Comparison of ENCODE assay signal across 18 cellular contexts in genomic region chr1:200731654-200732332, GRCh38. TPM values are rescaled to one million over a fixed set of nuclear protein-coding genes. Genes with fewer than 3 reads are reported as not detected.
DNase-seq lines count a peak whose midpoint lies in the region; ATAC-seq and FAIRE-seq lines count a peak whose summit lies in the region.
"Had no signal": no experiment of that assay in that cellular context is flagged by ENCODE, and none has a peak within 500 bp of the region (broad histone marks: within the 10 kb centered on the region; RNA-seq: fewer than 3 reads in every experiment).

No MANE protein-coding gene starts in this region.

- H3K79me2 ChIP-seq in Karpas-422 (ENCODE audit: low read length) = no peaks in the 10 kb centered on the region

- WGBS in neuronal stem cell (ENCODE audit: extremely low coverage in 2 of 2, insufficient read length in 2 of 2, insufficient replicate concordance in 1 of 2), 2 donors = 100% methylated on average over 2 of the region's 5 CpGs; no CpG with 5 or more reads in 1 of the 2 donors

- H2AK5ac ChIP-seq in neuronal stem cell (ENCODE audit: low read depth, low read length) = no peak overlapping the region

- no peak overlapping the region for H3K14ac ChIP-seq in neuronal stem cell (ENCODE audit: low read length)

- peak; percentile 19 for FAIRE-seq in TTC549 (lab: Jason Lieb, UNC)

- no peak overlapping the region for H3K27ac ChIP-seq in Karpas-422 (ENCODE audit: low read length)
- no peak overlapping the region for H3K27ac ChIP-seq in neuronal stem cell (replicated peaks; ENCODE audit: low read length)
- H3K27ac ChIP-seq: 22Rv1; BLaER1 treated with 17β-estradiol and CSF1 and Interleukin-3, amounts not matched to agents 10 nM and 100 nM had no signal

- H3K4me1 ChIP-seq in Karpas-422 (ENCODE audit: low read length) = peaks cover 4% of the 10 kb centered on the region; the same call in 1 of the 2 replicates
- H3K4me1 ChIP-seq in neuronal stem cell (ENCODE audit: control insufficient read depth in 2 of 2, insufficient read depth in 1 of 2, low read depth in 1 of 2, low read length in 2 of 2) = peaks cover 0 to 2% of the 10 kb centered on the region in 2 donors

- no peaks in the 10 kb centered on the region for H4K20me1 ChIP-seq in Karpas-422 (ENCODE audit: insufficient read depth, low read depth, low read length)
- H4K20me1 ChIP-seq: BLaER1 treated with 17β-estradiol and CSF1 and Interleukin-3, amounts not matched to agents 10 nM and 100 nM had no signal

- H3K4me2 ChIP-seq in Karpas-422 (ENCODE audit: low read depth, low read length, poor library complexity, severe bottlenecking) (no peak overlapping the region), neuronal stem cell (ENCODE audit: insufficient read depth, low read length, poor library complexity, severe bottlenecking) (no peak overlapping the region)
- H3K4me2 ChIP-seq: BLaER1 treated with 17β-estradiol and CSF1 and Interleukin-3, amounts not matched to agents 10 nM and 100 nM; SK-N-SH had no signal

- ATAC-seq in GM18907 (IDR thresholded peaks at IDR 0.05; ENCODE audit: unreplicated experiment) = no peak
- ATAC-seq in GM21367 (IDR thresholded peaks at IDR 0.05; ENCODE audit: unreplicated experiment) = no peak
- ATAC-seq: Panc1 had no signal

- H2AFZ ChIP-seq in Karpas-422 (ENCODE audit: low read length) = no peak overlapping the region
- peak overlapping the region; percentile 1 for H2AFZ ChIP-seq in neuronal stem cell (ENCODE audit: low read length)

- no peaks in the 10 kb centered on the region for H3K9me2 ChIP-seq in Karpas-422 (replicated peaks; ENCODE audit: insufficient read depth, low read length)
- H3K9me2 ChIP-seq: SK-N-SH had no signal

- H2BK120ac ChIP-seq in neuronal stem cell (ENCODE audit: low read depth, low read length) = no peak overlapping the region

- no peaks in the 10 kb centered on the region for H3K79me1 ChIP-seq in neuronal stem cell (ENCODE audit: low read depth, low read length)

- H3K27me3 ChIP-seq in Karpas-422 (ENCODE audit: low read length) = no peaks in the 10 kb centered on the region
- no peaks in the 10 kb centered on the region for H3K27me3 ChIP-seq in neuronal stem cell (ENCODE audit: control insufficient read depth in 3 of 3, insufficient read depth in 3 of 3, low read depth in 1 of 3, low read length in 3 of 3)
- H3K27me3 ChIP-seq: BLaER1 treated with 17β-estradiol and CSF1 and Interleukin-3, amounts not matched to agents 10 nM and 100 nM had no signal

- no peak overlapping the region for H3K4ac ChIP-seq in neuronal stem cell (ENCODE audit: low read length)

- no peak overlapping the region for H3K4me3 ChIP-seq in Karpas-422 (ENCODE audit: low read length)
- H3K4me3 ChIP-seq in neuronal stem cell (ENCODE audit: low read length in 2 of 2) = no peak overlapping the region
- H3K4me3 ChIP-seq: BLaER1 treated with 17β-estradiol and CSF1 and Interleukin-3, amounts not matched to agents 10 nM and 100 nM had no signal

- H2BK12ac ChIP-seq in neuronal stem cell (ENCODE audit: low read length) = no peak overlapping the region

- no peak overlapping the region for H2BK5ac ChIP-seq in neuronal stem cell (ENCODE audit: low read length)

- H4K8ac ChIP-seq in neuronal stem cell (ENCODE audit: low read depth, low read length) = no peak overlapping the region

- no peak overlapping the region for H3K18ac ChIP-seq in neuronal stem cell (ENCODE audit: low read length)

- H3K9me3 ChIP-seq in Karpas-422 (ENCODE audit: low read length) (no peaks in the 10 kb centered on the region), neuronal stem cell (replicated peaks in 1 of 2; ENCODE audit: control insufficient read depth in 2 of 2, insufficient read depth in 1 of 2, low read depth in 1 of 2, low read length in 2 of 2) (no peaks in the 10 kb centered on the region)
- H3K9me3 ChIP-seq: BLaER1 treated with 17β-estradiol and CSF1 and Interleukin-3, amounts not matched to agents 10 nM and 100 nM; SK-N-SH had no signal

- H4K91ac ChIP-seq in neuronal stem cell (ENCODE audit: low read depth, low read length, poor library complexity) = no peak overlapping the region

- no peak overlapping the region for H3K9ac ChIP-seq in Karpas-422 (ENCODE audit: low read length)
- no peak overlapping the region for H3K9ac ChIP-seq in neuronal stem cell (ENCODE audit: low read depth, low read length, poor library complexity)
- H3K9ac ChIP-seq: BLaER1 treated with 17β-estradiol and CSF1 and Interleukin-3, amounts not matched to agents 10 nM and 100 nM; SK-N-SH had no signal

- H3K36me3 ChIP-seq in Karpas-422 (ENCODE audit: insufficient read depth, low read length) (no peaks in the 10 kb centered on the region), neuronal stem cell (replicated peaks in 1 of 2; ENCODE audit: control insufficient read depth in 2 of 2, insufficient read depth in 2 of 2, low read length in 2 of 2) (no peaks in the 10 kb centered on the region)
- H3K36me3 ChIP-seq: BLaER1 treated with 17β-estradiol and CSF1 and Interleukin-3, amounts not matched to agents 10 nM and 100 nM had no signal

- DNase-seq in DMS53 (lab: John Stamatoyannopoulos, UW) (peak; percentile 16), DMS53 treated with DMSO at 0.1 percent for 48 hours (lab: John Stamatoyannopoulos, UW; ENCODE audit: unreplicated experiment) (no peak), Karpas-422 (peak; percentile 57), neuronal stem cell (ENCODE audit: low spot score) (no peak), GM03348 (ENCODE audit: low spot score) (no peak)
- DNase-seq: GOT3, Kasumi-1, NCI-H2081 treated with DMSO at 0.1 percent for 48 hours, NCI-H226, NCI-H526, Right ventricle myocardium superior, SK-N-SH had no signal

- H2BK15ac ChIP-seq in neuronal stem cell (ENCODE audit: low read length) = no peak overlapping the region

- H3K23ac ChIP-seq in neuronal stem cell (ENCODE audit: low read depth, low read length, poor library complexity) = no peak overlapping the region

RNA-seq across cellular contexts. Expression of gene CAMSAP2, which starts 6.9 kb away (rescaled TPM):
- total RNA-seq in Karpas-422 (2014; rRNA removed; shearing (Covaris generic); ENCODE audit: low replicate concordance) = 29.4 and 56.5 TPM in 2 replicates
- 21.2 TPM for polyA plus RNA-seq in neuronal stem cell (2013, experiment 1 of 2)
- polyA plus RNA-seq in neuronal stem cell (2013, experiment 2 of 2) = 21.8 TPM

Comparison
In these comparisons a context has a peak if more than half of its experiments do, and no peak if none do; other contexts are left out.
1. DNase-seq: peak in DMS53 (single experiment) and Karpas-422 (single experiment); none in DMS53 treated with DMSO at 0.1 percent for 48 hours (single experiment), neuronal stem cell (single experiment) and GM03348 (single experiment).